In genomic region chrX:129773649-129774458, GRCh38 we compare ENCODE assay signal across 12 cellular contexts. TPM values are rescaled to one million over a fixed set of nuclear protein-coding genes. Genes with fewer than 3 reads are reported as not detected.
DNase-seq lines count a peak whose midpoint lies in the region; ATAC-seq and TF ChIP-seq lines count a peak whose summit lies in the region.
"Had no signal": no experiment of that assay in that cellular context is flagged by ENCODE, and none has a peak within 500 bp of the region (broad histone marks: within the 10 kb centered on the region; RNA-seq: fewer than 3 reads in every experiment).

No MANE protein-coding gene starts in this region.

- H3K4me1 Mint-ChIP-seq in stimulated activated effector memory CD8-positive, alpha-beta T cell treated with anti-CD3 and anti-CD28 coated beads, Interleukin-12 subunit alpha, Interleukin-12 subunit beta, amount 100 ng/mL, for 72 hours = peaks cover 65% of the 10 kb centered on the region

- H3K9ac ChIP-seq in duodenal mucosa (ENCODE audit: low read depth in 1 of 2, low read length in 2 of 2) = peak overlapping the region in 1 of 2 donors; percentile 32

- BruUV-seq in OCI-LY7 (replicated peaks; lab: Mats Ljungman, UMichigan) = no TSS peak

- no peaks in the 10 kb centered on the region for H3K9me3 Mint-ChIP-seq in stimulated activated effector memory CD8-positive, alpha-beta T cell treated with anti-CD3 and anti-CD28 coated beads, Interleukin-12 subunit alpha, Interleukin-12 subunit beta, amount 100 ng/mL, for 72 hours

- H3K36me3 ChIP-seq in OCI-LY7 (ENCODE audit: insufficient read depth, low read length) (no peaks in the 10 kb centered on the region), duodenal mucosa (ENCODE audit: control insufficient read depth in 1 of 2, insufficient read depth in 2 of 2, low read length in 2 of 2) (no peaks in the 10 kb centered on the region)

- H3K9me3 ChIP-seq in OCI-LY7 (ENCODE audit: low read length) (0 out of 2 replicates have a peak, but pooled peaks cover 4% of the 10 kb centered on the region), duodenal mucosa (ENCODE audit: control insufficient read depth in 1 of 2, low read length in 2 of 2) (no peaks in the 10 kb centered on the region)
- H3K9me3 ChIP-seq: A549 had no signal

- peaks cover 4% of the 10 kb centered on the region; the same call in 1 of the 2 replicates for H3K79me2 ChIP-seq in OCI-LY7 (ENCODE audit: insufficient read depth, low read depth, low read length)

- peak overlapping the region; percentile 62 for H3K4me3 Mint-ChIP-seq in stimulated activated effector memory CD8-positive, alpha-beta T cell treated with anti-CD3 and anti-CD28 coated beads, Interleukin-12 subunit alpha, Interleukin-12 subunit beta, amount 100 ng/mL, for 72 hours

- no peak for TF ChIP-seq CTCF in OCI-LY7 (conservative IDR thresholded peaks at IDR 0.05; ENCODE audit: low read length)

- ATAC-seq in stimulated activated effector memory CD8-positive, alpha-beta T cell treated with anti-CD3 and anti-CD28 coated beads, Interleukin-12 subunit alpha, Interleukin-12 subunit beta, amount 100 ng/mL, for 72 hours = peak; percentile 31
- ATAC-seq in GM19463 (IDR thresholded peaks at IDR 0.05; ENCODE audit: unreplicated experiment) (no peak), GM18858 (IDR thresholded peaks at IDR 0.05; ENCODE audit: unreplicated experiment) (no peak)

- H3K9me2 ChIP-seq in OCI-LY7 (ENCODE audit: insufficient read depth, low read length) = no peaks in the 10 kb centered on the region

- H4K20me1 ChIP-seq in OCI-LY7 (ENCODE audit: insufficient read depth, low read length) = no peaks in the 10 kb centered on the region

- H3K27ac Mint-ChIP-seq in stimulated activated effector memory CD8-positive, alpha-beta T cell treated with anti-CD3 and anti-CD28 coated beads, Interleukin-12 subunit alpha, Interleukin-12 subunit beta, amount 100 ng/mL, for 72 hours = peak overlapping the region; percentile 93

- DNase-seq in NK-92 treated with Interleukin-12 subunit alpha and Interleukin-12 subunit beta, amount 100 ng/mL, for 24 hours (lab: John Stamatoyannopoulos, UW) = peak; percentile 49
- DNase-seq in NK-92 (lab: John Stamatoyannopoulos, UW; ENCODE audit: unreplicated experiment) (no peak), OCI-LY7 (ENCODE audit: low spot score) (no peak), AG08396 (ENCODE audit: low spot score) (no peak)
- DNase-seq in stimulated activated effector memory CD8-positive, alpha-beta T cell treated with anti-CD3 and anti-CD28 coated beads, Interleukin-12 subunit alpha, Interleukin-12 subunit beta, amount 100 ng/mL, for 72 hours (ENCODE audit: low spot score in 2 of 2) = no peak

- CTCF ChIA-PET in OCI-LY7 (lab: Charles Lee; ENCODE audit: unreplicated experiment) = no interaction called here

- H3K4me2 ChIP-seq in OCI-LY7 (ENCODE audit: low read length) = peak overlapping the region; percentile 70
- H3K4me2 ChIP-seq: A549 had no signal

- H3K27ac ChIP-seq in OCI-LY7 (ENCODE audit: low read depth, low read length, poor library complexity, severe bottlenecking) = peak overlapping the region; percentile 99
- peak overlapping the region; percentile 44 for H3K27ac ChIP-seq in duodenal mucosa (ENCODE audit: low read depth, low read length)
- H3K27ac ChIP-seq: A549, epithelial cell of prostate had no signal

- no peak overlapping the region; the same call in 1 of the 2 replicates for H2AFZ ChIP-seq in OCI-LY7 (ENCODE audit: low read length)

- H3K4me1 ChIP-seq in OCI-LY7 (ENCODE audit: insufficient read depth, low read length, poor library complexity, severe bottlenecking) (peaks cover 97% of the 10 kb centered on the region), duodenal mucosa (ENCODE audit: control insufficient read depth in 1 of 2, insufficient read depth in 2 of 2, low read length in 2 of 2) (peaks cover 23 to 43% of the 10 kb centered on the region in 2 donors)
- H3K4me1 ChIP-seq: A549 had no signal

- H3K4me3 ChIP-seq in OCI-LY7 (ENCODE audit: low read depth, low read length, poor library complexity, severe bottlenecking) (no peak overlapping the region), duodenal mucosa (ENCODE audit: low read depth in 1 of 2, low read length in 2 of 2) (no peak overlapping the region)
- H3K4me3 ChIP-seq: A549 had no signal

- intact Hi-C loops in OCI-LY7 (cut with micrococcal nuclease; ENCODE audit: unreplicated experiment) = loop anchor here (10.0 kb wide), 1 partner anchor 311 kb away; no protein-coding TSS in a partner anchor

- POLR2A ChIA-PET in OCI-LY7 (lab: Charles Lee) = interaction anchor here (0.6 to 7.9 kb wide), 6 partner anchors 9 to 15 kb away, joined by 3 to 126 read pairs (median 10); partner anchors contain the start of gene SASH3

- H3K27me3 ChIP-seq in duodenal mucosa (ENCODE audit: control insufficient read depth in 1 of 2, insufficient read depth in 2 of 2, low read length in 2 of 2) = no peaks in the 10 kb centered on the region

- peaks cover under 1% of the 10 kb centered on the region for H3K36me3 Mint-ChIP-seq in stimulated activated effector memory CD8-positive, alpha-beta T cell treated with anti-CD3 and anti-CD28 coated beads, Interleukin-12 subunit alpha, Interleukin-12 subunit beta, amount 100 ng/mL, for 72 hours

RNA-seq across cellular contexts. Expression of gene SASH3, which starts 5.9 kb away (rescaled TPM):
- 163 and 194 TPM in 2 replicates for total RNA-seq in OCI-LY7 (2014; rRNA removed; shearing (Covaris generic))
- 150 and 157 TPM in 2 replicates for total RNA-seq in OCI-LY7 (2022)
- total RNA-seq: astrocyte, H1 had no signal

RNA-seq across cellular contexts. Expression of gene XPNPEP2, which starts 35.1 kb away (rescaled TPM):
- not detected in 2 replicates for total RNA-seq in OCI-LY7 (2014; rRNA removed; shearing (Covaris generic))
- not detected in 2 replicates for total RNA-seq in OCI-LY7 (2022)
- total RNA-seq: astrocyte, H1 had no signal
